ENCODE assay signal across 9 cellular contexts in genomic region chr5:142845954-142846398, GRCh38.
DNase-seq lines count a peak whose midpoint lies in the region; ATAC-seq and TF ChIP-seq lines count a peak whose summit lies in the region.
"Had no signal": no experiment of that assay in that cellular context is flagged by ENCODE, and none has a peak within 500 bp of the region (broad histone marks: within the 10 kb centered on the region; RNA-seq: fewer than 3 reads in every experiment).

No MANE protein-coding gene starts in this region.

- H3K36me3 ChIP-seq in gastroesophageal sphincter, result no peaks in the 10 kb centered on the region
- no peaks in the 10 kb centered on the region for H3K36me3 ChIP-seq in tibial nerve

- H3K4me3 ChIP-seq in gastroesophageal sphincter (no peak overlapping the region), tibial nerve (no peak overlapping the region)

- DNase-seq in activated naive CD4-positive, alpha-beta T cell treated with anti-CD3 and anti-CD28 coated beads for 36 hours, result no peak
- DNase-seq in HT-29 (ENCODE audit: low spot score) (peak; percentile 65), tibial nerve (ENCODE audit: low spot score in 2 of 2) (no peak), NCI-H82 treated with DMSO at 0.1 percent for 48 hours (lab: John Stamatoyannopoulos, UW; ENCODE audit: unreplicated experiment) (no peak), mesothelial cell of epicardium (ENCODE audit: low spot score in 2 of 2, unreplicated experiment in 2 of 2) (no peak), RWPE1 (ENCODE audit: low spot score) (no peak)
- DNase-seq: activated CD8-positive, alpha-beta memory T cell treated with anti-CD3 and anti-CD28 coated beads, Interleukin-2, amount 50 U/mL, for 4 hours had no signal

- no peak for ATAC-seq in gastroesophageal sphincter

- H3K4me1 Mint-ChIP-seq in activated naive CD4-positive, alpha-beta T cell treated with anti-CD3 and anti-CD28 coated beads, Interleukin-2, amount 50 U/mL, for 24 hours, result peaks cover 76% of the 10 kb centered on the region
- peaks cover 29% of the 10 kb centered on the region for H3K4me1 Mint-ChIP-seq in activated naive CD4-positive, alpha-beta T cell treated with anti-CD3 and anti-CD28 coated beads for 36 hours (ENCODE audit: low read depth)
- peaks cover 3% of the 10 kb centered on the region for H3K4me1 Mint-ChIP-seq in mesothelial cell of epicardium

- TF ChIP-seq POLR2A in gastroesophageal sphincter (IDR thresholded peaks at IDR 0.05), result no peak
- no peak for TF ChIP-seq POLR2A in tibial nerve (IDR thresholded peaks at IDR 0.05)

- WGBS in gastroesophageal sphincter (ENCODE audit: low coverage in 1 of 2), 2 donors, result 59 to 83% methylated on average over 5 to 7 of the region's 9 CpGs
- WGBS in tibial nerve, 2 donors, result 62% methylated on average over 9 of the region's 9 CpGs

- H3K27ac Mint-ChIP-seq in activated naive CD4-positive, alpha-beta T cell treated with anti-CD3 and anti-CD28 coated beads, Interleukin-2, amount 50 U/mL, for 24 hours, result peak overlapping the region; percentile 57
- H3K27ac Mint-ChIP-seq in activated naive CD4-positive, alpha-beta T cell treated with anti-CD3 and anti-CD28 coated beads for 36 hours, result no peak overlapping the region
- no peak overlapping the region for H3K27ac Mint-ChIP-seq in mesothelial cell of epicardium

- H3K27me3 Mint-ChIP-seq in activated naive CD4-positive, alpha-beta T cell treated with anti-CD3 and anti-CD28 coated beads, Interleukin-2, amount 50 U/mL, for 24 hours, result no peaks in the 10 kb centered on the region
- H3K27me3 Mint-ChIP-seq in activated naive CD4-positive, alpha-beta T cell treated with anti-CD3 and anti-CD28 coated beads for 36 hours (ENCODE audit: low read depth), result no peaks in the 10 kb centered on the region
- H3K27me3 Mint-ChIP-seq in mesothelial cell of epicardium (ENCODE audit: low read depth), result peaks cover 4% of the 10 kb centered on the region

- no peak for TF ChIP-seq CTCF in gastroesophageal sphincter (IDR thresholded peaks at IDR 0.05)
- no peak for TF ChIP-seq CTCF in tibial nerve (IDR thresholded peaks at IDR 0.05)
- no peak for TF ChIP-seq CTCF in mesothelial cell of epicardium (IDR thresholded peaks at IDR 0.05; ENCODE audit: unreplicated experiment)
- TF ChIP-seq CTCF in RWPE1 (conservative IDR thresholded peaks at IDR 0.05; ENCODE audit: low read depth), result no peak

- no peaks in the 10 kb centered on the region for H3K36me3 Mint-ChIP-seq in activated naive CD4-positive, alpha-beta T cell treated with anti-CD3 and anti-CD28 coated beads, Interleukin-2, amount 50 U/mL, for 24 hours
- no peaks in the 10 kb centered on the region for H3K36me3 Mint-ChIP-seq in activated naive CD4-positive, alpha-beta T cell treated with anti-CD3 and anti-CD28 coated beads for 36 hours (ENCODE audit: low read depth)
- no peaks in the 10 kb centered on the region for H3K36me3 Mint-ChIP-seq in mesothelial cell of epicardium

- H3K27me3 ChIP-seq in gastroesophageal sphincter (no peaks in the 10 kb centered on the region), tibial nerve (no peaks in the 10 kb centered on the region)

- CTCF ChIA-PET in activated naive CD4-positive, alpha-beta T cell treated with anti-CD3 and anti-CD28 coated beads for 36 hours (lab: Charles Lee), result interaction anchor here (0.7 to 1.2 kb wide), 4 partner anchors 9 to 141 kb away, joined by 3 to 5 read pairs (median 4); no protein-coding TSS in a partner anchor
- CTCF ChIA-PET in RWPE1 (lab: Yijun Ruan, JAX), result interaction anchor here (1.0 to 1.7 kb wide), 2 partner anchors 21 to 43 kb away, joined by 3 to 5 read pairs; no protein-coding TSS in a partner anchor

- H3K9me3 Mint-ChIP-seq in activated naive CD4-positive, alpha-beta T cell treated with anti-CD3 and anti-CD28 coated beads, Interleukin-2, amount 50 U/mL, for 24 hours, result no peaks in the 10 kb centered on the region
- no peaks in the 10 kb centered on the region for H3K9me3 Mint-ChIP-seq in activated naive CD4-positive, alpha-beta T cell treated with anti-CD3 and anti-CD28 coated beads for 36 hours
- no peaks in the 10 kb centered on the region for H3K9me3 Mint-ChIP-seq in mesothelial cell of epicardium

- POLR2A ChIA-PET in RWPE1 (lab: Yijun Ruan, JAX; ENCODE audit: low non-redundant PET), result no interaction called here

- TF ChIP-seq EP300 in gastroesophageal sphincter (IDR thresholded peaks at IDR 0.05) (no peak), tibial nerve (IDR thresholded peaks at IDR 0.05) (no peak)

- H3K9me3 ChIP-seq in gastroesophageal sphincter, result no peaks in the 10 kb centered on the region
- H3K9me3 ChIP-seq in tibial nerve, result no peaks in the 10 kb centered on the region

- no peak overlapping the region for H3K4me3 Mint-ChIP-seq in activated naive CD4-positive, alpha-beta T cell treated with anti-CD3 and anti-CD28 coated beads, Interleukin-2, amount 50 U/mL, for 24 hours
- H3K4me3 Mint-ChIP-seq in activated naive CD4-positive, alpha-beta T cell treated with anti-CD3 and anti-CD28 coated beads for 36 hours, result no peak overlapping the region
- no peak overlapping the region for H3K4me3 Mint-ChIP-seq in mesothelial cell of epicardium

- intact Hi-C loops in activated naive CD4-positive, alpha-beta T cell treated with anti-CD3 and anti-CD28 coated beads for 36 hours (cut with micrococcal nuclease), result no loop called here

- H3K4me1 ChIP-seq in gastroesophageal sphincter (peaks cover 10 to 71% (median 31%) of the 10 kb centered on the region in 3 donors), tibial nerve (peaks cover 0 to 56% (median 30%) of the 10 kb centered on the region in 4 donors)

- H3K27ac ChIP-seq in gastroesophageal sphincter (peak overlapping the region in 3 of 4 donors; percentile 40 to 57 (median 51)), tibial nerve (peak overlapping the region in 3 of 4 donors; percentile 21 to 45 (median 28)), RWPE1 (no peak overlapping the region)
